In the genomic region with DNA sequence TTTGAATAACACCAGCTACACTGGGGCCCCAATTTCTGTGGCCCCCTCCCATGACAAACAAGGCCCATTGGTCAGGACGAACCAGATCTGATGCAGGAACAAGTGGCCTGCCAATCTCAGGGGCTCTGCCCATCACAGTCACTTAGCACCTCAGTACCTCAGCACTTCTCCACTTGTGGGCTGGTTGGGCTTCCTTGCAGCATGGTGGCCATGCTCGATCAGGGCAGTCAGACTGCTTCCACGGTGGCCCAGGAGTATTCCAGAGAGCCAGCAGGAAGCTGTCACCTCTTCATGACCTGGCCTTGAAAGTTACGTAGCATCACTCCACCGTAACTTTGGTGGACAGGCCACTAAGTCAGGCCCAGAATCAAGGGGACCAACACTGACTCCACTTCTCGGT, we compare ENCODE assay signal across 1 cellular context.
TF ChIP-seq lines count a peak whose summit lies in the region.

No MANE protein-coding gene starts in this region.

TF ChIP-seq in IMR-90, 13 proteins besides CTCF, POLR2A, EP300 and RAD21:
- TF ChIP-seq SMC3 (IDR thresholded peaks at IDR 0.05; ENCODE audit: low read depth, low read length) (no peak), MAFK (IDR thresholded peaks at IDR 0.05; ENCODE audit: low read depth, low read length) (no peak), NFE2L2 (IDR thresholded peaks at IDR 0.05; ENCODE audit: low read depth, low read length) (no peak), CHD1 (IDR thresholded peaks at IDR 0.05; ENCODE audit: low read depth, low read length) (no peak), BHLHE40 (IDR thresholded peaks at IDR 0.05; ENCODE audit: low read depth, low read length) (no peak), CEBPB (IDR thresholded peaks at IDR 0.05; ENCODE audit: low read depth, low read length) (no peak), RCOR1 (IDR thresholded peaks at IDR 0.05; ENCODE audit: insufficient replicate concordance, low read length) (no peak), MAZ (IDR thresholded peaks at IDR 0.05; ENCODE audit: borderline replicate concordance, low read depth, low read length) (no peak), MXI1 (IDR thresholded peaks at IDR 0.05; ENCODE audit: borderline replicate concordance, low read depth, low read length) (no peak)
- TF ChIP-seq, protein P1, sequence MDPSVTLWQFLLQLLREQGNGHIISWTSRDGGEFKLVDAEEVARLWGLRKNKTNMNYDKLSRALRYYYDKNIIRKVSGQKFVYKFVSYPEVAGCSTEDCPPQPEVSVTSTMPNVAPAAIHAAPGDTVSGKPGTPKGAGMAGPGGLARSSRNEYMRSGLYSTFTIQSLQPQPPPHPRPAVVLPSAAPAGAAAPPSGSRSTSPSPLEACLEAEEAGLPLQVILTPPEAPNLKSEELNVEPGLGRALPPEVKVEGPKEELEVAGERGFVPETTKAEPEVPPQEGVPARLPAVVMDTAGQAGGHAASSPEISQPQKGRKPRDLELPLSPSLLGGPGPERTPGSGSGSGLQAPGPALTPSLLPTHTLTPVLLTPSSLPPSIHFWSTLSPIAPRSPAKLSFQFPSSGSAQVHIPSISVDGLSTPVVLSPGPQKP (IDR thresholded peaks at IDR 0.05; ENCODE audit: borderline replicate concordance, low read depth, low read length) = no peak
- TF ChIP-seq, protein P2, sequence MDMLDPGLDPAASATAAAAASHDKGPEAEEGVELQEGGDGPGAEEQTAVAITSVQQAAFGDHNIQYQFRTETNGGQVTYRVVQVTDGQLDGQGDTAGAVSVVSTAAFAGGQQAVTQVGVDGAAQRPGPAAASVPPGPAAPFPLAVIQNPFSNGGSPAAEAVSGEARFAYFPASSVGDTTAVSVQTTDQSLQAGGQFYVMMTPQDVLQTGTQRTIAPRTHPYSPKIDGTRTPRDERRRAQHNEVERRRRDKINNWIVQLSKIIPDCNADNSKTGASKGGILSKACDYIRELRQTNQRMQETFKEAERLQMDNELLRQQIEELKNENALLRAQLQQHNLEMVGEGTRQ (IDR thresholded peaks at IDR 0.05; ENCODE audit: low read depth, low read length) = no peak
